ENCODE assay signal across 8 cellular contexts in genomic region chr6:19024737-19025136, GRCh38.
DNase-seq lines count a peak whose midpoint lies in the region; ATAC-seq and TF ChIP-seq lines count a peak whose summit lies in the region.

No MANE protein-coding gene starts in this region.

- CTCF ChIA-PET in CD4-positive, alpha-beta T cell (lab: Charles Lee), result no interaction called here

- no peaks in the 10 kb centered on the region for H3K9me3 ChIP-seq in liver (ENCODE audit: control insufficient read depth in 4 of 4, low read length in 3 of 4)
- no peaks in the 10 kb centered on the region for H3K9me3 ChIP-seq in CD4-positive, alpha-beta T cell (ENCODE audit: control insufficient read depth, low read length)

- peaks cover 3% of the 10 kb centered on the region for H3K9me3 Mint-ChIP-seq in CD4-positive, alpha-beta T cell

- H3K4me3 ChIP-seq in astrocyte of the cerebellum (ENCODE audit: low read depth, low read length), result no peak overlapping the region
- no peak overlapping the region for H3K4me3 ChIP-seq in liver (ENCODE audit: low read depth in 1 of 3, low read length in 3 of 3)

- H3K27ac Mint-ChIP-seq in CD4-positive, alpha-beta T cell, result no peak overlapping the region

- H3K4me1 Mint-ChIP-seq in CD4-positive, alpha-beta T cell (ENCODE audit: low read depth), result no peaks in the 10 kb centered on the region

- H3K27ac ChIP-seq in liver (ENCODE audit: low read depth in 1 of 2, low read length in 2 of 2), result no peak overlapping the region
- no peak overlapping the region for H3K27ac ChIP-seq in CD4-positive, alpha-beta T cell (ENCODE audit: low read depth, low read length)

- POLR2A ChIA-PET in CD4-positive, alpha-beta T cell (lab: Charles Lee), result no interaction called here

- H3K36me3 ChIP-seq in liver (ENCODE audit: control insufficient read depth in 4 of 4, insufficient read depth in 3 of 4, low read depth in 1 of 4, low read length in 3 of 4), result no peaks in the 10 kb centered on the region

- no peak overlapping the region for H3K9ac ChIP-seq in liver (ENCODE audit: low read depth in 1 of 2, low read length in 2 of 2)

- no peak for ATAC-seq in CD4-positive, alpha-beta T cell (ENCODE audit: poor library complexity)

- peak; percentile 80 for TF ChIP-seq CTCF in astrocyte of the cerebellum (IDR thresholded peaks at IDR 0.05; ENCODE audit: low read depth, low read length, missing control alignments)
- TF ChIP-seq CTCF in liver (IDR thresholded peaks at IDR 0.05; ENCODE audit: low read depth, low read length, missing input control), result no peak
- no peak for TF ChIP-seq CTCF in CD4-positive, alpha-beta T cell (IDR thresholded peaks at IDR 0.05)

- H3K4me1 ChIP-seq in liver (ENCODE audit: control insufficient read depth in 4 of 4, insufficient read depth in 4 of 4, low read length in 3 of 4), result no peaks in the 10 kb centered on the region

- intact Hi-C loops in CD4-positive, alpha-beta T cell (cut with DNase I, micrococcal nuclease), result no loop called here

- H3K36me3 Mint-ChIP-seq in CD4-positive, alpha-beta T cell (ENCODE audit: low read depth), result no peaks in the 10 kb centered on the region

- peak; percentile 62 to 69 for TF ChIP-seq RAD21 in liver (IDR thresholded peaks at IDR 0.05)

- in situ Hi-C loops in astrocyte of the cerebellum (cut with HindIII; ENCODE audit: low sequenced_read_pairs), result no loop called here

- no peak overlapping the region for H3K4me3 Mint-ChIP-seq in CD4-positive, alpha-beta T cell

- H3K27me3 ChIP-seq in liver (ENCODE audit: control insufficient read depth in 4 of 4, insufficient read depth in 4 of 4, low read length in 3 of 4), result peaks cover 0 to 3% (median 0%) of the 10 kb centered on the region in 4 donors
- H3K27me3 ChIP-seq in CD4-positive, alpha-beta T cell (ENCODE audit: control insufficient read depth, insufficient read depth, low read length), result no peaks in the 10 kb centered on the region

- WGBS in liver, result 17% methylated on average over 4 of the region's 4 CpGs

- H3K27me3 Mint-ChIP-seq in CD4-positive, alpha-beta T cell, result no peaks in the 10 kb centered on the region

- DNase-seq in GM03348 (ENCODE audit: low spot score) (peak; percentile 35), NCI-H1694 (lab: John Stamatoyannopoulos, UW) (peak; percentile 22), astrocyte of the cerebellum (ENCODE audit: low read depth) (peak; percentile 46), ecto neural progenitor cell (ENCODE audit: low spot score) (no peak), NOMO-1 treated with DMSO at 0.1 percent for 48 hours (lab: John Stamatoyannopoulos, UW; ENCODE audit: unreplicated experiment) (no peak)
- no peak for DNase-seq in CD4-positive, alpha-beta T cell
- no peak for DNase-seq in stimulated activated CD4-positive, alpha-beta T cell treated with anti-CD3 and anti-CD28 coated beads, Interleukin-2, amount 100 ng/mL, for 24 hours

TF ChIP-seq in liver, 16 proteins besides CTCF, POLR2A, EP300 and RAD21:
- TF ChIP-seq TAF1 (conservative IDR thresholded peaks at IDR 0.05) (no peak), RXRA (IDR thresholded peaks at IDR 0.05) (no peak), NR2F2 (IDR thresholded peaks at IDR 0.05) (no peak), GABPA (IDR thresholded peaks at IDR 0.05 in 1 of 2, conservative IDR thresholded peaks at IDR 0.05 in 1 of 2) (no peak), ZBTB33 (IDR thresholded peaks at IDR 0.05) (no peak), YY1 (IDR thresholded peaks at IDR 0.05) (no peak), MAX (IDR thresholded peaks at IDR 0.05) (no peak), HNF4G (IDR thresholded peaks at IDR 0.05) (no peak), EGR1 (IDR thresholded peaks at IDR 0.05; ENCODE audit: low read depth in 2 of 2) (no peak)
- TF ChIP-seq, protein P1, sequence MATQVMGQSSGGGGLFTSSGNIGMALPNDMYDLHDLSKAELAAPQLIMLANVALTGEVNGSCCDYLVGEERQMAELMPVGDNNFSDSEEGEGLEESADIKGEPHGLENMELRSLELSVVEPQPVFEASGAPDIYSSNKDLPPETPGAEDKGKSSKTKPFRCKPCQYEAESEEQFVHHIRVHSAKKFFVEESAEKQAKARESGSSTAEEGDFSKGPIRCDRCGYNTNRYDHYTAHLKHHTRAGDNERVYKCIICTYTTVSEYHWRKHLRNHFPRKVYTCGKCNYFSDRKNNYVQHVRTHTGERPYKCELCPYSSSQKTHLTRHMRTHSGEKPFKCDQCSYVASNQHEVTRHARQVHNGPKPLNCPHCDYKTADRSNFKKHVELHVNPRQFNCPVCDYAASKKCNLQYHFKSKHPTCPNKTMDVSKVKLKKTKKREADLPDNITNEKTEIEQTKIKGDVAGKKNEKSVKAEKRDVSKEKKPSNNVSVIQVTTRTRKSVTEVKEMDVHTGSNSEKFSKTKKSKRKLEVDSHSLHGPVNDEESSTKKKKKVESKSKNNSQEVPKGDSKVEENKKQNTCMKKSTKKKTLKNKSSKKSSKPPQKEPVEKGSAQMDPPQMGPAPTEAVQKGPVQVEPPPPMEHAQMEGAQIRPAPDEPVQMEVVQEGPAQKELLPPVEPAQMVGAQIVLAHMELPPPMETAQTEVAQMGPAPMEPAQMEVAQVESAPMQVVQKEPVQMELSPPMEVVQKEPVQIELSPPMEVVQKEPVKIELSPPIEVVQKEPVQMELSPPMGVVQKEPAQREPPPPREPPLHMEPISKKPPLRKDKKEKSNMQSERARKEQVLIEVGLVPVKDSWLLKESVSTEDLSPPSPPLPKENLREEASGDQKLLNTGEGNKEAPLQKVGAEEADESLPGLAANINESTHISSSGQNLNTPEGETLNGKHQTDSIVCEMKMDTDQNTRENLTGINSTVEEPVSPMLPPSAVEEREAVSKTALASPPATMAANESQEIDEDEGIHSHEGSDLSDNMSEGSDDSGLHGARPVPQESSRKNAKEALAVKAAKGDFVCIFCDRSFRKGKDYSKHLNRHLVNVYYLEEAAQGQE (IDR thresholded peaks at IDR 0.05), result no peak

Comparison
In these comparisons a context has a peak if more than half of its experiments do, and no peak if none do; other contexts are left out.
1. DNase-seq: peak in GM03348 (single experiment), NCI-H1694 (single experiment) and astrocyte of the cerebellum (single experiment); none in CD4-positive, alpha-beta T cell (0 of 10), ecto neural progenitor cell (single experiment), stimulated activated CD4-positive, alpha-beta T cell treated with anti-CD3 and anti-CD28 coated beads, Interleukin-2, amount 100 ng/mL, for 24 hours (0 of 2) and NOMO-1 treated with DMSO at 0.1 percent for 48 hours (single experiment).